ENCODE assay signal across 9 cellular contexts in the genomic region with DNA sequence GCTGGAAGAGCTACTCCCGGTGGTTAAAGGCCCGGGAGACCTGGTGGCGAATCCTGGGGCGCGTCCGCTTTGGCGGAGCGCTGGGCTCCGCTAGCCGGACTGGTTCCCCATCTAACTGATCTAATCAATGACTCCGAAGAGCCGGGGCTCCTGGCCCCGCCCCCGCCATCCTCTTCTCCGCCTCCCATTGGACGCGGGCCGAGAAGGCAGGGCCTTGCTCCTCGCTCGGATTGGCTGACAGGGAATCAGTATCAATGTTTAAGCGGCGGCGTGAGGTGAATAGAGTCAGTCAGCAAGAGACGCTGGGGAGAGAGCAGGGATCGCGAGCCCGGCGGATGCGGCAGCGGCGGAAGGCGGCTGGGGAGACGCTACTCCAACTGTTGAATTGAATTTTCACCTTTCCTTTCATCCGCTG. TPM values are rescaled to one million over a fixed set of nuclear protein-coding genes. Genes with fewer than 3 reads are reported as not detected.
A peak's percentile ranks its signal among the peaks of the same experiment; 100 is the strongest.
DNase-seq lines count a peak whose midpoint lies in the region; ATAC-seq and TF ChIP-seq lines count a peak whose summit lies in the region.
"Had no signal": no experiment of that assay in that cellular context is flagged by ENCODE, and none has a peak within 500 bp of the region (broad histone marks: within the 10 kb centered on the region; RNA-seq: fewer than 3 reads in every experiment).

No MANE protein-coding gene starts in this region.

- H3K4me1 Mint-ChIP-seq in activated T-helper 17 cell treated with anti-CD3 and anti-CD28 coated beads, Interleukin-2, amount 50 U/mL, for 72 hours, result peaks cover 24% of the 10 kb centered on the region
- peaks cover 15 to 50% (median 41%) of the 10 kb centered on the region in 4 donors for H3K4me1 Mint-ChIP-seq in naive thymus-derived CD8-positive, alpha-beta T cell

- DNase-seq in NCI-H187 (lab: John Stamatoyannopoulos, UW) (peak; percentile 92), foreskin keratinocyte (peak in 1 of 2 donors; percentile 62), upper lobe of left lung (peak; percentile 65 to 93), activated gamma-delta T cell (lab: John Stamatoyannopoulos, UW) (no peak), NCI-H1048 (lab: John Stamatoyannopoulos, UW) (no peak)
- DNase-seq in naive thymus-derived CD8-positive, alpha-beta T cell, result peak in 4 of 10 donors; percentile 8 to 41 (median 16)

- H3K27me3 Mint-ChIP-seq in activated T-helper 17 cell treated with anti-CD3 and anti-CD28 coated beads, Interleukin-2, amount 50 U/mL, for 72 hours, result peaks cover 55% of the 10 kb centered on the region
- H3K27me3 Mint-ChIP-seq in naive thymus-derived CD8-positive, alpha-beta T cell, result peaks cover 12 to 72% (median 61%) of the 10 kb centered on the region in 5 donors

- peaks cover 0 to 4% (median 0%) of the 10 kb centered on the region in 4 donors for H3K9me3 ChIP-seq in upper lobe of left lung
- H3K9me3 ChIP-seq: SJSA1 had no signal

- peak in 3 of 4 donors; percentile 71 to 89 (median 75) for TF ChIP-seq POLR2A in upper lobe of left lung (IDR thresholded peaks at IDR 0.05)

- POLR2A ChIA-PET in naive thymus-derived CD8-positive, alpha-beta T cell (lab: Charles Lee), result no interaction called here

- H3K36me3 Mint-ChIP-seq in activated T-helper 17 cell treated with anti-CD3 and anti-CD28 coated beads, Interleukin-2, amount 50 U/mL, for 72 hours (ENCODE audit: low read depth), result no peaks in the 10 kb centered on the region
- H3K36me3 Mint-ChIP-seq in naive thymus-derived CD8-positive, alpha-beta T cell, result peaks cover 2 to 18% (median 13%) of the 10 kb centered on the region in 3 donors

- peaks cover 4% of the 10 kb centered on the region for H3K9me3 Mint-ChIP-seq in activated T-helper 17 cell treated with anti-CD3 and anti-CD28 coated beads, Interleukin-2, amount 50 U/mL, for 72 hours
- peaks cover 0 to 21% (median 2%) of the 10 kb centered on the region in 9 donors for H3K9me3 Mint-ChIP-seq in naive thymus-derived CD8-positive, alpha-beta T cell

- peak overlapping the region; percentile 43 to 63 (median 51) for H3K4me3 ChIP-seq in upper lobe of left lung
- H3K4me3 ChIP-seq: SJSA1 had no signal

- peak in 1 of 4 donors; percentile 18 for TF ChIP-seq EP300 in upper lobe of left lung (IDR thresholded peaks at IDR 0.05)

- 3 to 6% methylated on average over 25 to 34 of the region's 34 CpGs for WGBS in upper lobe of left lung, 2 donors

- TF ChIP-seq CTCF in foreskin keratinocyte (conservative IDR thresholded peaks at IDR 0.05) (no peak), upper lobe of left lung (IDR thresholded peaks at IDR 0.05) (no peak)

- no peaks in the 10 kb centered on the region for H3K36me3 ChIP-seq in upper lobe of left lung
- H3K36me3 ChIP-seq: SJSA1 had no signal

- H3K4me3 Mint-ChIP-seq in activated T-helper 17 cell treated with anti-CD3 and anti-CD28 coated beads, Interleukin-2, amount 50 U/mL, for 72 hours, result peak overlapping the region; percentile 70
- peak overlapping the region; percentile 64 to 88 (median 83) for H3K4me3 Mint-ChIP-seq in naive thymus-derived CD8-positive, alpha-beta T cell

- H3K27ac ChIP-seq in foreskin keratinocyte, result no peak overlapping the region
- H3K27ac ChIP-seq in upper lobe of left lung, result peak overlapping the region; percentile 2 to 82 (median 72)
- H3K27ac ChIP-seq: SJSA1 had no signal

- H3K4me1 ChIP-seq in foreskin keratinocyte, result no peaks in the 10 kb centered on the region
- peaks cover 14 to 35% (median 27%) of the 10 kb centered on the region in 4 donors for H3K4me1 ChIP-seq in upper lobe of left lung
- H3K4me1 ChIP-seq: SJSA1 had no signal

- H3K27me3 ChIP-seq in foreskin keratinocyte (peaks cover 68% of the 10 kb centered on the region), upper lobe of left lung (peaks cover 0 to 46% (median 24%) of the 10 kb centered on the region in 4 donors)

- H3K27ac Mint-ChIP-seq in activated T-helper 17 cell treated with anti-CD3 and anti-CD28 coated beads, Interleukin-2, amount 50 U/mL, for 72 hours, result no peak overlapping the region
- peak overlapping the region in 3 of 10 donors; percentile 28 to 74 (median 50) for H3K27ac Mint-ChIP-seq in naive thymus-derived CD8-positive, alpha-beta T cell

- ATAC-seq in GM18907 (IDR thresholded peaks at IDR 0.05; ENCODE audit: unreplicated experiment) (peak; percentile 44), foreskin keratinocyte (peak; percentile 63), upper lobe of left lung (ENCODE audit: low FRiP score in 2 of 2) (peak; percentile 60 to 86)
- peak; percentile 80 for ATAC-seq in activated T-helper 17 cell treated with anti-CD3 and anti-CD28 coated beads, Interleukin-2, amount 50 U/mL, for 72 hours (replicated peaks)
- ATAC-seq in naive thymus-derived CD8-positive, alpha-beta T cell, result peak; percentile 42 to 52

RNA-seq across cellular contexts. Expression of gene PCDH17, which starts 1.7 kb away (rescaled TPM):
- not detected for total RNA-seq in activated T-helper 17 cell treated with anti-CD3 and anti-CD28 coated beads, Interleukin-2, amount 50 U/mL, for 72 hours
- not detected in 2 replicates for total RNA-seq in foreskin keratinocyte
- polyA plus RNA-seq in foreskin keratinocyte, result not detected in 2 replicates
- not detected for total RNA-seq in naive thymus-derived CD8-positive, alpha-beta T cell
- not detected for polyA plus RNA-seq in naive thymus-derived CD8-positive, alpha-beta T cell
- 10 to 100 TPM; 16.8 to 67.9 (median 25.8) TPM for total RNA-seq in upper lobe of left lung
- total RNA-seq: SJSA1 had no signal

Comparison
In these comparisons a context has a peak if more than half of its experiments do, and no peak if none do; other contexts are left out.
1. DNase-seq: peak in NCI-H187 (2 of 2) and upper lobe of left lung (2 of 2); none in activated gamma-delta T cell (single experiment) and NCI-H1048 (single experiment).
2. RNA of gene PCDH17, which starts 1.7 kb away (total RNA-seq): 16.8 to 67.9 TPM in upper lobe of left lung; not detected in activated T-helper 17 cell treated with anti-CD3 and anti-CD28 coated beads, Interleukin-2, amount 50 U/mL, for 72 hours, not detected in foreskin keratinocyte and not detected in naive thymus-derived CD8-positive, alpha-beta T cell; every median in the first group is over 10 times any median in the second.
3. Peak in every context shown above with its lines, with median percentiles within 50 percentile points of each other: ATAC-seq.